1 cellular context compared by ENCODE assay signal in the genomic region with DNA sequence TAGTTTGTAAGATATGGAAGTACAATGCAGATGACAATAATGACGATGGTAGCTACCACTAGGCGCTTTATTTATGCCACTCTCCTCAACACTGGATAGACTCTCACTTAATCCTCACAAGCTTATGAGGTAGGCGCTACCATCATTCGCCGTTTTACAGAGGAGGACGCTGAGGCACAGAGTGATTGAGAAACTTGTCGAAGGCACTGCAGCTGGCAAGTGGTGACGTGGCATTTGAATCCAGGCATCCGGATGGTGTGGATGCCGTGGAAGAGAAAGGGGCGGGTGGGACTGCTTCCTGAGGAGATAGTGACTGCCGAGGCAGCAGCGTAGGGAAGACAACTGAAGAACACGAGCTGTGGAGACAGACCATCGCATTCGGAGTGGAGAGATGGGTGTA.
TF ChIP-seq lines count a peak whose summit lies in the region.

No MANE protein-coding gene starts in this region.

TF ChIP-seq in GM12891, 5 proteins besides CTCF, POLR2A, EP300 and RAD21 (continued from another document):
- no peak for TF ChIP-seq POU2F2 (IDR thresholded peaks at IDR 0.05; ENCODE audit: low read depth, low read length)
- no peak for TF ChIP-seq PAX5 (IDR thresholded peaks at IDR 0.05; ENCODE audit: insufficient read depth, low read length, severe bottlenecking)
